In genomic region chr21:44492572-44493385, GRCh38 we compare ENCODE assay signal across 19 cellular contexts. TPM values are rescaled to one million over a fixed set of nuclear protein-coding genes. Genes with fewer than 3 reads are reported as not detected.
"Had no signal": no experiment of that assay in that cellular context is flagged by ENCODE, and none has a peak within 500 bp of the region (broad histone marks: within the 10 kb centered on the region; RNA-seq: fewer than 3 reads in every experiment).

No MANE protein-coding gene starts in this region.

- H3K27me3 ChIP-seq: colonic mucosa, neural progenitor cell had no signal

- H3K9ac ChIP-seq: neural progenitor cell, parathyroid adenoma had no signal

- H3K4me2 ChIP-seq: neural progenitor cell had no signal

- H3K36me3 ChIP-seq: colonic mucosa, neural progenitor cell, thoracic aorta had no signal

- H2AFZ ChIP-seq: neural progenitor cell, parathyroid adenoma had no signal

- H3K4me3 Mint-ChIP-seq: activated naive CD8-positive, alpha-beta T cell treated with anti-CD3 and anti-CD28 coated beads, Interleukin-2, amount 10 ng/mL, durations not matched to agents 7 days and 5 days; mesothelial cell of epicardium; neural progenitor cell had no signal

- DNase-seq: activated naive CD8-positive, alpha-beta T cell treated with anti-CD3 and anti-CD28 coated beads, Interleukin-2, amount 10 ng/mL, durations not matched to agents 7 days and 5 days; colonic mucosa; effector CD8-positive, alpha-beta T cell; hypothalamus; kidney glomerular epithelial cell; retina; stimulated activated CD4-positive, alpha-beta T cell treated with anti-CD3 and anti-CD28 coated beads, Interleukin-4, amount 100 ng/mL, for 4 hours; stomach; T-helper 9 cell had no signal

- H3K4me3 ChIP-seq: colonic mucosa, neural progenitor cell, stomach, thoracic aorta had no signal

- H3K27ac Mint-ChIP-seq: activated naive CD8-positive, alpha-beta T cell treated with anti-CD3 and anti-CD28 coated beads, Interleukin-2, amount 10 ng/mL, durations not matched to agents 7 days and 5 days; mesothelial cell of epicardium; neural progenitor cell had no signal

- H3K79me2 ChIP-seq: parathyroid adenoma had no signal

- H3K9me3 ChIP-seq: colonic mucosa had no signal

- FAIRE-seq: urothelium cell line had no signal

- H3K4me1 ChIP-seq: colonic mucosa, parathyroid adenoma had no signal

- H3K27ac ChIP-seq: colonic mucosa, neural progenitor cell, parathyroid adenoma, stomach, thoracic aorta had no signal

RNA-seq across cellular contexts. Expression of gene KRTAP10-1, which starts 47.2 kb away (rescaled TPM):
- total RNA-seq: activated naive CD8-positive, alpha-beta T cell treated with anti-CD3 and anti-CD28 coated beads, Interleukin-2, amount 10 ng/mL, durations not matched to agents 7 days and 5 days; aorta; cardiac septum; colonic mucosa; glomerular endothelial cell; mesothelial cell of epicardium; skeletal muscle tissue; stomach; thoracic aorta had no signal
- polyA plus RNA-seq: aorta, esophagus, stomach had no signal

RNA-seq across cellular contexts. Expression of gene KRTAP10-2, which starts 58.5 kb away (rescaled TPM):
- total RNA-seq: activated naive CD8-positive, alpha-beta T cell treated with anti-CD3 and anti-CD28 coated beads, Interleukin-2, amount 10 ng/mL, durations not matched to agents 7 days and 5 days; aorta; cardiac septum; colonic mucosa; glomerular endothelial cell; mesothelial cell of epicardium; skeletal muscle tissue; stomach; thoracic aorta had no signal
- polyA plus RNA-seq: aorta, esophagus, stomach had no signal
